Comparison of ENCODE assay signal across 11 cellular contexts in genomic region chr1:228937851-228938247, GRCh38.
DNase-seq lines count a peak whose midpoint lies in the region; ATAC-seq and TF ChIP-seq lines count a peak whose summit lies in the region.
"Had no signal": no experiment of that assay in that cellular context is flagged by ENCODE, and none has a peak within 500 bp of the region (broad histone marks: within the 10 kb centered on the region; RNA-seq: fewer than 3 reads in every experiment).

No MANE protein-coding gene starts in this region.

- ATAC-seq in activated naive CD8-positive, alpha-beta T cell treated with anti-CD3 and anti-CD28 coated beads, Interleukin-2, amount 10 ng/mL, durations not matched to agents 7 days and 5 days (ENCODE audit: low read depth): no peak
- no peak for ATAC-seq in activated naive CD8-positive, alpha-beta T cell treated with anti-CD3 and anti-CD28 coated beads, Interleukin-2, amount 50 U/mL, for 24 hours
- ATAC-seq in upper lobe of right lung: no peak
- no peak for ATAC-seq in activated naive CD4-positive, alpha-beta T cell treated with anti-CD3 and anti-CD28 coated beads, Interleukin-2, amount 50 U/mL, for 72 hours
- no peak for ATAC-seq in HG03135 (IDR thresholded peaks at IDR 0.05; ENCODE audit: unreplicated experiment)

- no peaks in the 10 kb centered on the region for H3K27me3 Mint-ChIP-seq in activated naive CD8-positive, alpha-beta T cell treated with anti-CD3 and anti-CD28 coated beads, Interleukin-2, amount 10 ng/mL, durations not matched to agents 7 days and 5 days
- H3K27me3 Mint-ChIP-seq in activated naive CD8-positive, alpha-beta T cell treated with anti-CD3 and anti-CD28 coated beads, Interleukin-2, amount 50 U/mL, for 24 hours: no peaks in the 10 kb centered on the region
- H3K27me3 Mint-ChIP-seq in nephron progenitor cell (ENCODE audit: low read depth, poor library complexity): peaks cover 7% of the 10 kb centered on the region

- no peaks in the 10 kb centered on the region for H3K36me3 ChIP-seq in upper lobe of right lung

- DNase-seq in activated naive CD8-positive, alpha-beta T cell treated with anti-CD3 and anti-CD28 coated beads, Interleukin-2, amount 10 ng/mL, durations not matched to agents 7 days and 5 days: no peak
- DNase-seq in activated naive CD8-positive, alpha-beta T cell treated with anti-CD3 and anti-CD28 coated beads, Interleukin-2, amount 50 U/mL, for 24 hours: no peak
- DNase-seq in fibroblast of pulmonary artery (ENCODE audit: low read depth): peak; percentile 17
- DNase-seq in nephron progenitor cell: no peak
- DNase-seq in upper lobe of right lung: no peak
- DNase-seq in COR-L47 (lab: John Stamatoyannopoulos, UW): no peak
- no peak for DNase-seq in activated naive CD4-positive, alpha-beta T cell treated with anti-CD3 and anti-CD28 coated beads, Interleukin-2, amount 50 U/mL, for 72 hours (ENCODE audit: low spot score in 2 of 2)
- DNase-seq: NCI-H748 treated with DMSO at 0.1 percent for 48 hours, T-helper 9 cell had no signal

- TF ChIP-seq CTCF in fibroblast of pulmonary artery (IDR thresholded peaks at IDR 0.05; ENCODE audit: low read length, missing control alignments): no peak
- no peak for TF ChIP-seq CTCF in nephron progenitor cell (IDR thresholded peaks at IDR 0.05)
- TF ChIP-seq CTCF in upper lobe of right lung (IDR thresholded peaks at IDR 0.05): no peak

- intact Hi-C loops in upper lobe of right lung (cut with DNase I): no loop called here

- peak overlapping the region; percentile 73 for H3K27ac ChIP-seq in upper lobe of right lung

- H3K27ac Mint-ChIP-seq in activated naive CD8-positive, alpha-beta T cell treated with anti-CD3 and anti-CD28 coated beads, Interleukin-2, amount 10 ng/mL, durations not matched to agents 7 days and 5 days: peak overlapping the region; percentile 91
- H3K27ac Mint-ChIP-seq in activated naive CD8-positive, alpha-beta T cell treated with anti-CD3 and anti-CD28 coated beads, Interleukin-2, amount 50 U/mL, for 24 hours: no peak overlapping the region
- H3K27ac Mint-ChIP-seq in nephron progenitor cell: peak overlapping the region; percentile 95
- H3K27ac Mint-ChIP-seq in activated naive CD4-positive, alpha-beta T cell treated with anti-CD3 and anti-CD28 coated beads, Interleukin-2, amount 50 U/mL, for 72 hours: peak overlapping the region in 1 of 2 donors; percentile 58
- H3K27ac Mint-ChIP-seq: activated T-helper 1 cell treated with anti-CD3 and anti-CD28 coated beads, Interleukin-12 subunit alpha, Interleukin-12 subunit beta, Interleukin-2, Interleukin-4 antibody, amounts not matched to agents 30 ng/mL and 10 ng/mL and 1 ng/mL, durations not matched to agents 14 hours and 24 hours and 36 hours had no signal

- no peak overlapping the region for H3K4me3 ChIP-seq in fibroblast of pulmonary artery (replicated peaks; ENCODE audit: low read depth, low read length)
- no peak overlapping the region for H3K4me3 ChIP-seq in upper lobe of right lung

- no peaks in the 10 kb centered on the region for H3K27me3 ChIP-seq in upper lobe of right lung

- peaks cover 32% of the 10 kb centered on the region for H3K4me1 ChIP-seq in upper lobe of right lung

- no peaks in the 10 kb centered on the region for H3K36me3 Mint-ChIP-seq in activated naive CD8-positive, alpha-beta T cell treated with anti-CD3 and anti-CD28 coated beads, Interleukin-2, amount 10 ng/mL, durations not matched to agents 7 days and 5 days
- H3K36me3 Mint-ChIP-seq in activated naive CD8-positive, alpha-beta T cell treated with anti-CD3 and anti-CD28 coated beads, Interleukin-2, amount 50 U/mL, for 24 hours (ENCODE audit: low read depth): no peaks in the 10 kb centered on the region
- no peaks in the 10 kb centered on the region for H3K36me3 Mint-ChIP-seq in nephron progenitor cell (ENCODE audit: low read depth)
- H3K36me3 Mint-ChIP-seq in activated naive CD4-positive, alpha-beta T cell treated with anti-CD3 and anti-CD28 coated beads, Interleukin-2, amount 50 U/mL, for 72 hours: no peaks in the 10 kb centered on the region

- POLR2A ChIA-PET in activated naive CD8-positive, alpha-beta T cell treated with anti-CD3 and anti-CD28 coated beads, Interleukin-2, amount 10 ng/mL, durations not matched to agents 7 days and 5 days (lab: Charles Lee): interaction anchor here (1.4 to 1.6 kb wide), 2 partner anchors 10 to 143 kb away, joined by 5 to 6 read pairs; no protein-coding TSS in a partner anchor

- H3K4me3 Mint-ChIP-seq in activated naive CD8-positive, alpha-beta T cell treated with anti-CD3 and anti-CD28 coated beads, Interleukin-2, amount 10 ng/mL, durations not matched to agents 7 days and 5 days: peak overlapping the region; percentile 57
- H3K4me3 Mint-ChIP-seq in activated naive CD8-positive, alpha-beta T cell treated with anti-CD3 and anti-CD28 coated beads, Interleukin-2, amount 50 U/mL, for 24 hours: no peak overlapping the region
- H3K4me3 Mint-ChIP-seq in nephron progenitor cell: peak overlapping the region; percentile 37
- H3K4me3 Mint-ChIP-seq: activated T-helper 1 cell treated with anti-CD3 and anti-CD28 coated beads, Interleukin-12 subunit alpha, Interleukin-12 subunit beta, Interleukin-2, Interleukin-4 antibody, amounts not matched to agents 30 ng/mL and 10 ng/mL and 1 ng/mL, durations not matched to agents 14 hours and 24 hours and 36 hours had no signal

- H3K9me3 ChIP-seq in upper lobe of right lung: no peaks in the 10 kb centered on the region

- no peaks in the 10 kb centered on the region for H3K9me3 Mint-ChIP-seq in activated naive CD8-positive, alpha-beta T cell treated with anti-CD3 and anti-CD28 coated beads, Interleukin-2, amount 10 ng/mL, durations not matched to agents 7 days and 5 days
- H3K9me3 Mint-ChIP-seq in activated naive CD8-positive, alpha-beta T cell treated with anti-CD3 and anti-CD28 coated beads, Interleukin-2, amount 50 U/mL, for 24 hours: no peaks in the 10 kb centered on the region
- peaks cover 3% of the 10 kb centered on the region for H3K9me3 Mint-ChIP-seq in nephron progenitor cell
- H3K9me3 Mint-ChIP-seq in activated naive CD4-positive, alpha-beta T cell treated with anti-CD3 and anti-CD28 coated beads, Interleukin-2, amount 50 U/mL, for 72 hours: no peaks in the 10 kb centered on the region
- H3K9me3 Mint-ChIP-seq: activated T-helper 1 cell treated with anti-CD3 and anti-CD28 coated beads, Interleukin-12 subunit alpha, Interleukin-12 subunit beta, Interleukin-2, Interleukin-4 antibody, amounts not matched to agents 30 ng/mL and 10 ng/mL and 1 ng/mL, durations not matched to agents 14 hours and 24 hours and 36 hours had no signal

- peaks cover 48% of the 10 kb centered on the region for H3K4me1 Mint-ChIP-seq in activated naive CD8-positive, alpha-beta T cell treated with anti-CD3 and anti-CD28 coated beads, Interleukin-2, amount 10 ng/mL, durations not matched to agents 7 days and 5 days
- peaks cover 38% of the 10 kb centered on the region for H3K4me1 Mint-ChIP-seq in activated naive CD8-positive, alpha-beta T cell treated with anti-CD3 and anti-CD28 coated beads, Interleukin-2, amount 50 U/mL, for 24 hours
- peaks cover 61% of the 10 kb centered on the region for H3K4me1 Mint-ChIP-seq in nephron progenitor cell
